Comparison of ENCODE assay signal across 4 cellular contexts in the genomic region with DNA sequence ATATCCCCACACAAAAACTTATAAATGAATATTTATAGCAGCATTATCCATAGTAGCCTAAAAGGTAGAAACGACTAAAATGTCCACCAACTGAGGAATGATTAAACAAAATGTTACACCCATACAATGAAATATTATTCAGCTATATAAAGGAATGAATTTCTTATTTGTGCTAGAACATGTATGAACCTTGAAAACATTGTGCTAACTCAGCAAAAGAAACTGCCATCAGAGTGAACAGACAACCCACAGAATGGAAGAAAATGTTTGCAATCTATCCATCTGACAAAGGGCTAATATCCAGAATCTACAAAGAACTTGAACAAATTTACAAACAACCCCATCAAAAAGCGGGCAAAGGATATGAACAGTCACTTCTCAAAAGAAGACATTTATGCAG.
TF ChIP-seq lines count a peak whose summit lies in the region.

No MANE protein-coding gene starts in this region.

TF ChIP-seq in A549, 52 proteins besides CTCF, POLR2A, EP300 and RAD21:
- peak; percentile 50 for TF ChIP-seq MAFK (IDR thresholded peaks at IDR 0.05; ENCODE audit: partially characterized antibody)

TF ChIP-seq in IMR-90, 13 proteins besides CTCF, POLR2A, EP300 and RAD21:
- TF ChIP-seq MAFK (IDR thresholded peaks at IDR 0.05; ENCODE audit: low read depth, low read length) = peak; percentile 76

TF ChIP-seq in K562, 482 proteins besides CTCF, POLR2A, EP300 and RAD21:
- TF ChIP-seq C11orf30 (IDR thresholded peaks at IDR 0.05; ENCODE audit: low read depth) (0 out of 2 replicates have a peak, but pooled peaks have one; percentile 4), ZNF316 (IDR thresholded peaks at IDR 0.05) (peak; percentile 44; the same call in 1 of the 2 replicates)

TF ChIP-seq in HepG2, 621 proteins besides CTCF, POLR2A, EP300 and RAD21:
- peak in 1 of 2 experiments; percentile 65; a peak in 2 of 4 replicates for TF ChIP-seq MAFK (conservative IDR thresholded peaks at IDR 0.05 in 1 of 2, IDR thresholded peaks at IDR 0.05 in 1 of 2; ENCODE audit: low read length in 2 of 2)
- peak; percentile 24; the same call in 1 of the 2 replicates for TF ChIP-seq MAFF (IDR thresholded peaks at IDR 0.05; ENCODE audit: low read depth, low read length)
